8 cellular contexts compared by ENCODE assay signal in genomic region chr1:233328661-233329498, GRCh38. TPM values are rescaled to one million over a fixed set of nuclear protein-coding genes. Genes with fewer than 3 reads are reported as not detected.
DNase-seq lines count a peak whose midpoint lies in the region; ATAC-seq and TF ChIP-seq lines count a peak whose summit lies in the region.

No MANE protein-coding gene starts in this region.

- ATAC-seq in HG03108 (IDR thresholded peaks at IDR 0.05; ENCODE audit: unreplicated experiment) = no peak

- no peak for TF ChIP-seq EP300 in transverse colon (IDR thresholded peaks at IDR 0.05; ENCODE audit: low read depth)

- H3K36me3 ChIP-seq in KMS-11 (ENCODE audit: insufficient read depth) (no peaks in the 10 kb centered on the region), transverse colon (no peaks in the 10 kb centered on the region)

- DNase-seq in DMS53 (lab: John Stamatoyannopoulos, UW) (peak; percentile 83), astrocyte of the hippocampus (ENCODE audit: low read depth, low spot score) (peak; percentile 60), lower leg skin (ENCODE audit: low spot score in 2 of 2) (no peak), transverse colon (peak; percentile 32), germinal center (ENCODE audit: low spot score) (no peak), putamen (ENCODE audit: low spot score) (no peak)

- intact Hi-C loops in lower leg skin (cut with DNase I; ENCODE audit: low total_unique reads) = no loop called here
- intact Hi-C loops in transverse colon (cut with DNase I; ENCODE audit: low total_unique reads) = no loop called here

- peak overlapping the region; percentile 95 for H3K4me2 ChIP-seq in KMS-11

- WGBS in lower leg skin, 2 donors = 71 to 76% methylated on average over 16 to 17 of the region's 40 CpGs
- 24 to 51% methylated on average over 6 to 36 of the region's 40 CpGs for WGBS in transverse colon (ENCODE audit: low coverage in 1 of 2), 2 donors

- no peak overlapping the region for H3K27ac ChIP-seq in KMS-11
- peak overlapping the region; percentile 81 to 91 (median 84) for H3K27ac ChIP-seq in transverse colon

- peak overlapping the region; percentile 87 for H2AFZ ChIP-seq in KMS-11 (ENCODE audit: low read depth)

- H3K27me3 ChIP-seq in KMS-11 (ENCODE audit: insufficient read depth, low read depth) (no peaks in the 10 kb centered on the region), transverse colon (peaks cover 16% of the 10 kb centered on the region)

- H3K79me2 ChIP-seq in KMS-11 (ENCODE audit: insufficient read depth, low read depth) = peaks cover 5% of the 10 kb centered on the region; the same call in 1 of the 2 replicates

- TF ChIP-seq CTCF in KMS-11 (conservative IDR thresholded peaks at IDR 0.05; ENCODE audit: low read depth, low read length) (no peak), lower leg skin (IDR thresholded peaks at IDR 0.05) (no peak), transverse colon (IDR thresholded peaks at IDR 0.05) (no peak)

- no peaks in the 10 kb centered on the region for H3K9me3 ChIP-seq in transverse colon

- H3K4me1 ChIP-seq in KMS-11 (ENCODE audit: low read depth, poor library complexity, severe bottlenecking) (peaks cover 19% of the 10 kb centered on the region), transverse colon (peaks cover 0 to 27% (median 17%) of the 10 kb centered on the region in 4 donors)

- in situ Hi-C loops in transverse colon (cut with MboI; ENCODE audit: low pct_ligation_motif_present in 1 of 4, low pct_unique_long_range_greater_than_20kb in 1 of 4, low sequenced_read_pairs in 3 of 4) = no loop called here

- peak overlapping the region; percentile 72 for H3K9ac ChIP-seq in KMS-11

- no peak overlapping the region for H3K4me3 ChIP-seq in KMS-11 (IDR thresholded peaks at IDR 0.05; ENCODE audit: insufficient read depth, low read depth, low read length)
- H3K4me3 ChIP-seq in lower leg skin (ENCODE audit: low read depth, poor library complexity, severe bottlenecking) = peak overlapping the region; percentile 42
- peak overlapping the region; percentile 17 to 71 (median 57) for H3K4me3 ChIP-seq in transverse colon

- no peaks in the 10 kb centered on the region for H4K20me1 ChIP-seq in KMS-11 (ENCODE audit: insufficient read depth)

- TF ChIP-seq POLR2A in lower leg skin (IDR thresholded peaks at IDR 0.05) (no peak), transverse colon (IDR thresholded peaks at IDR 0.05) (no peak)

RNA-seq across cellular contexts. Expression of gene MAP3K21, which starts 1.4 kb away (rescaled TPM):
- total RNA-seq in lower leg skin (10 to 100 TPM in 3 of 4 donors, 1 to 10 TPM in 1; 6.1 to 16.6 (median 10.6) TPM), transverse colon (10 to 100 TPM; 18.7 to 69.3 (median 28.9) TPM)

RNA-seq across cellular contexts. Expression of gene PCNX2, which starts 33.4 kb away (rescaled TPM):
- total RNA-seq in lower leg skin = 10 to 100 TPM in 2 of 4 donors, 1 to 10 TPM in 2; 5.0 to 12.5 (median 9.6) TPM
- total RNA-seq in transverse colon = 100 to 1,000 TPM in 1 of 4 donors, 10 to 100 TPM in 2, 1 to 10 TPM in 1; 6.8 to 518 (median 11.8) TPM

Comparison
In these comparisons a context has a peak if more than half of its experiments do, and no peak if none do; other contexts are left out.
1. DNase-seq: peak in DMS53 (single experiment), astrocyte of the hippocampus (single experiment) and transverse colon (single experiment); none in lower leg skin (0 of 2), germinal center (single experiment) and putamen (single experiment).